Comparison of ENCODE assay signal across 8 cellular contexts in the genomic region with DNA sequence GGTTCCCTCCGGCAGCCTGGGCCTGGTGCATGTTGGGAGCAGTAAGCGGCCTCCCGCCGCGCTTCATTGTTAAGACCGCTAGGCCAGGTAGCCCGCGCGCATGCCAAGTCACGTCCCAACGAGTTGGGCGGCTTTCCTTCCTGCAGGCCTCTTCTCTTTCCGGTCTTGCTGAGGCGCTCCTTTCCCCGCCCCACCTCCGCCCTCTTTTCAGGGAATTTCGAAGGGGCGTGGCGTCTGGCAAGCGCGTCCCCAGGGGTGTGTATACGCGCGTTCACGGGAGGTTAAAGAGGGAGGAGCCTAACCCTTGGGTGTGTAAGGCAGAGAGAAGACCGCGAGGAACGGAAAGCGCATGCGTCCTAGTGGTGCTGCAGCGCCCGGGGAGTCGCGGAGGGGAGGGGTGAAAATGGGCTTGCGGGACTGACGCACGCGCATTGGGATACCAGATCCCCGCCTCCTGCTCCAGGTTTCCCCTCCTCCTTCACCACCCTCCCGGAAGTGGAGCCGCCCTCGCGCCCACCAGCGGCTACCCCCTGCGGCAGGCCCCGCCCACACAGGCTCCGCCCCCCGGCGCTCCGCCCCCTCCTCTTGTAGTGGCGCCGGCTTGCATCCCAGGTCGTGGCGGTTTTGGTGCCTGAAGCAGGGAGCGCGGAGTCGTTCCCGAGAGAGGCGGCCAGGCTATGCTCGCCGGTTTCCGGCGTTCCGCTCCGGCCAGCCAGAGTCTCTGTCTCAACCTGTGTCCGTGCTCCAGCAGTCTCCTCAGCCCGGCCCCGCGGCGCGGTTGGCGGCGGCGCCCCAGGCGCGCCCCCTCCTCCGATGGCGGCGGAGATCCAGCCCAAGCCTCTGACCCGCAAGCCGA. TPM values are rescaled to one million over a fixed set of nuclear protein-coding genes. Genes with fewer than 3 reads are reported as not detected.
DNase-seq lines count a peak whose midpoint lies in the region; ATAC-seq and TF ChIP-seq lines count a peak whose summit lies in the region.

A gene with protein sequence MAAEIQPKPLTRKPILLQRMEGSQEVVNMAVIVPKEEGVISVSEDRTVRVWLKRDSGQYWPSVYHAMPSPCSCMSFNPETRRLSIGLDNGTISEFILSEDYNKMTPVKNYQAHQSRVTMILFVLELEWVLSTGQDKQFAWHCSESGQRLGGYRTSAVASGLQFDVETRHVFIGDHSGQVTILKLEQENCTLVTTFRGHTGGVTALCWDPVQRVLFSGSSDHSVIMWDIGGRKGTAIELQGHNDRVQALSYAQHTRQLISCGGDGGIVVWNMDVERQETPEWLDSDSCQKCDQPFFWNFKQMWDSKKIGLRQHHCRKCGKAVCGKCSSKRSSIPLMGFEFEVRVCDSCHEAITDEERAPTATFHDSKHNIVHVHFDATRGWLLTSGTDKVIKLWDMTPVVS (plus strand): TSS at position 588 of the 856 bp plus-strand sequence. CDS start 226 bp downstream, at position 814.

- H3K4me3 Mint-ChIP-seq in WTC11 (peak within 1 kb of the TSS; percentile 93), immature natural killer cell (peak within 1 kb of the TSS; percentile 91 to 100 (median 99))

- H3K36me3 Mint-ChIP-seq in WTC11, result no peaks in the 10 kb centered on the region
- H3K36me3 Mint-ChIP-seq in immature natural killer cell, result peaks cover 0 to 2% (median under 1%) of the 10 kb centered on the region in 3 donors

- peak within 1 kb of the TSS; percentile 94 for H3K27ac ChIP-seq in caudate nucleus (ENCODE audit: low read depth, low read length)

- CTCF ChIA-PET in WTC11 (lab: Charles Lee), result interaction anchor here (0.6 to 1.9 kb wide), 6 partner anchors 131 to 214 kb away, joined by 3 to 7 read pairs (median 6); a partner anchor contains a TSS

- H3K4me1 Mint-ChIP-seq in WTC11 (peaks cover 44% of the 10 kb centered on the region), immature natural killer cell (peaks cover 23 to 44% of the 10 kb centered on the region in 2 donors)

- no peaks in the 10 kb centered on the region for H3K9me3 Mint-ChIP-seq in WTC11
- peaks cover 0 to 2% (median 0%) of the 10 kb centered on the region in 6 donors for H3K9me3 Mint-ChIP-seq in immature natural killer cell

- ATAC-seq in GM18909 (IDR thresholded peaks at IDR 0.05; ENCODE audit: poor library complexity, unreplicated experiment) (peak; percentile 82), HG03175 (IDR thresholded peaks at IDR 0.05; ENCODE audit: unreplicated experiment) (peak; percentile 82), WTC11 (peak; percentile 85)

- H3K27me3 Mint-ChIP-seq in WTC11 (ENCODE audit: low read depth) (no peaks in the 10 kb centered on the region), immature natural killer cell (ENCODE audit: low read depth in 3 of 3) (peaks cover 5 to 11% (median 11%) of the 10 kb centered on the region in 3 donors)

- H3K27ac Mint-ChIP-seq in WTC11, result peak within 1 kb of the TSS; percentile 98
- H3K27ac Mint-ChIP-seq in immature natural killer cell, result peak within 1 kb of the TSS; percentile 94 to 100 (median 98)

- no peak for TF ChIP-seq CTCF in WTC11 (IDR thresholded peaks at IDR 0.05)

- DNase-seq in AG08395 (ENCODE audit: low spot score) (peak; percentile 99), NCI-H226 (peak; percentile 100), WTC11 (ENCODE audit: low spot score) (peak; percentile 99), caudate nucleus (lab: John Stamatoyannopoulos, UW) (peak; percentile 91 to 100 (median 99)), immature natural killer cell (peak; percentile 99 to 100 (median 99)), smooth muscle cell of the brain vasculature (ENCODE audit: low read depth, low spot score) (peak; percentile 100)

- POLR2A ChIA-PET in WTC11 (lab: Charles Lee), result interaction anchor here (0.9 to 2.3 kb wide), 3 partner anchors 63 to 131 kb away, joined by 3 to 11 read pairs (median 9); a partner anchor contains a TSS

TF ChIP-seq in WTC11, 78 proteins besides CTCF, POLR2A, EP300 and RAD21 (continues in another document):
- TF ChIP-seq, protein P1, sequence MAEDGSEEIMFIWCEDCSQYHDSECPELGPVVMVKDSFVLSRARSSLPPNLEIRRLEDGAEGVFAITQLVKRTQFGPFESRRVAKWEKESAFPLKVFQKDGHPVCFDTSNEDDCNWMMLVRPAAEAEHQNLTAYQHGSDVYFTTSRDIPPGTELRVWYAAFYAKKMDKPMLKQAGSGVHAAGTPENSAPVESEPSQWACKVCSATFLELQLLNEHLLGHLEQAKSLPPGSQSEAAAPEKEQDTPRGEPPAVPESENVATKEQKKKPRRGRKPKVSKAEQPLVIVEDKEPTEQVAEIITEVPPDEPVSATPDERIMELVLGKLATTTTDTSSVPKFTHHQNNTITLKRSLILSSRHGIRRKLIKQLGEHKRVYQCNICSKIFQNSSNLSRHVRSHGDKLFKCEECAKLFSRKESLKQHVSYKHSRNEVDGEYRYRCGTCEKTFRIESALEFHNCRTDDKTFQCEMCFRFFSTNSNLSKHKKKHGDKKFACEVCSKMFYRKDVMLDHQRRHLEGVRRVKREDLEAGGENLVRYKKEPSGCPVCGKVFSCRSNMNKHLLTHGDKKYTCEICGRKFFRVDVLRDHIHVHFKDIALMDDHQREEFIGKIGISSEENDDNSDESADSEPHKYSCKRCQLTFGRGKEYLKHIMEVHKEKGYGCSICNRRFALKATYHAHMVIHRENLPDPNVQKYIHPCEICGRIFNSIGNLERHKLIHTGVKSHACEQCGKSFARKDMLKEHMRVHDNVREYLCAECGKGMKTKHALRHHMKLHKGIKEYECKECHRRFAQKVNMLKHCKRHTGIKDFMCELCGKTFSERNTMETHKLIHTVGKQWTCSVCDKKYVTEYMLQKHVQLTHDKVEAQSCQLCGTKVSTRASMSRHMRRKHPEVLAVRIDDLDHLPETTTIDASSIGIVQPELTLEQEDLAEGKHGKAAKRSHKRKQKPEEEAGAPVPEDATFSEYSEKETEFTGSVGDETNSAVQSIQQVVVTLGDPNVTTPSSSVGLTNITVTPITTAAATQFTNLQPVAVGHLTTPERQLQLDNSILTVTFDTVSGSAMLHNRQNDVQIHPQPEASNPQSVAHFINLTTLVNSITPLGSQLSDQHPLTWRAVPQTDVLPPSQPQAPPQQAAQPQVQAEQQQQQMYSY (CRISPR knock-in tag; IDR thresholded peaks at IDR 0.05), result peak; percentile 55; the same call in 1 of the 2 replicates
- TF ChIP-seq, protein P2, sequence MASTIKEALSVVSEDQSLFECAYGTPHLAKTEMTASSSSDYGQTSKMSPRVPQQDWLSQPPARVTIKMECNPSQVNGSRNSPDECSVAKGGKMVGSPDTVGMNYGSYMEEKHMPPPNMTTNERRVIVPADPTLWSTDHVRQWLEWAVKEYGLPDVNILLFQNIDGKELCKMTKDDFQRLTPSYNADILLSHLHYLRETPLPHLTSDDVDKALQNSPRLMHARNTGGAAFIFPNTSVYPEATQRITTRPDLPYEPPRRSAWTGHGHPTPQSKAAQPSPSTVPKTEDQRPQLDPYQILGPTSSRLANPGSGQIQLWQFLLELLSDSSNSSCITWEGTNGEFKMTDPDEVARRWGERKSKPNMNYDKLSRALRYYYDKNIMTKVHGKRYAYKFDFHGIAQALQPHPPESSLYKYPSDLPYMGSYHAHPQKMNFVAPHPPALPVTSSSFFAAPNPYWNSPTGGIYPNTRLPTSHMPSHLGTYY (CRISPR knock-in tag; IDR thresholded peaks at IDR 0.05), result peak; percentile 65; the same call in 1 of the 2 replicates
- TF ChIP-seq MYBL2 (CRISPR knock-in tag; IDR thresholded peaks at IDR 0.05) (peak; percentile 71; the same call in 1 of the 2 replicates), ZNF232 (CRISPR knock-in tag; IDR thresholded peaks at IDR 0.05) (no peak), ZNF138 (CRISPR knock-in tag; conservative IDR thresholded peaks at IDR 0.05) (no peak), GRHL2 (CRISPR knock-in tag; IDR thresholded peaks at IDR 0.05; ENCODE audit: insufficient replicate concordance, severe bottlenecking) (no peak), SMAD4 (CRISPR knock-in tag; IDR thresholded peaks at IDR 0.05) (no peak)
- TF ChIP-seq, protein P3, sequence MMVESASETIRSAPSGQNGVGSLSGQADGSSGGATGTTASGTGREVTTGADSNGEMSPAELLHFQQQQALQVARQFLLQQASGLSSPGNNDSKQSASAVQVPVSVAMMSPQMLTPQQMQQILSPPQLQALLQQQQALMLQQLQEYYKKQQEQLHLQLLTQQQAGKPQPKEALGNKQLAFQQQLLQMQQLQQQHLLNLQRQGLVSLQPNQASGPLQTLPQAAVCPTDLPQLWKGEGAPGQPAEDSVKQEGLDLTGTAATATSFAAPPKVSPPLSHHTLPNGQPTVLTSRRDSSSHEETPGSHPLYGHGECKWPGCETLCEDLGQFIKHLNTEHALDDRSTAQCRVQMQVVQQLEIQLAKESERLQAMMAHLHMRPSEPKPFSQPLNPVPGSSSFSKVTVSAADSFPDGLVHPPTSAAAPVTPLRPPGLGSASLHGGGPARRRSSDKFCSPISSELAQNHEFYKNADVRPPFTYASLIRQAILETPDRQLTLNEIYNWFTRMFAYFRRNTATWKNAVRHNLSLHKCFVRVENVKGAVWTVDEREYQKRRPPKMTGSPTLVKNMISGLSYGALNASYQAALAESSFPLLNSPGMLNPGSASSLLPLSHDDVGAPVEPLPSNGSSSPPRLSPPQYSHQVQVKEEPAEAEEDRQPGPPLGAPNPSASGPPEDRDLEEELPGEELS (CRISPR knock-in tag; IDR thresholded peaks at IDR 0.05), result no peak; the same call in 1 of the 2 replicates
- TF ChIP-seq, protein P4, sequence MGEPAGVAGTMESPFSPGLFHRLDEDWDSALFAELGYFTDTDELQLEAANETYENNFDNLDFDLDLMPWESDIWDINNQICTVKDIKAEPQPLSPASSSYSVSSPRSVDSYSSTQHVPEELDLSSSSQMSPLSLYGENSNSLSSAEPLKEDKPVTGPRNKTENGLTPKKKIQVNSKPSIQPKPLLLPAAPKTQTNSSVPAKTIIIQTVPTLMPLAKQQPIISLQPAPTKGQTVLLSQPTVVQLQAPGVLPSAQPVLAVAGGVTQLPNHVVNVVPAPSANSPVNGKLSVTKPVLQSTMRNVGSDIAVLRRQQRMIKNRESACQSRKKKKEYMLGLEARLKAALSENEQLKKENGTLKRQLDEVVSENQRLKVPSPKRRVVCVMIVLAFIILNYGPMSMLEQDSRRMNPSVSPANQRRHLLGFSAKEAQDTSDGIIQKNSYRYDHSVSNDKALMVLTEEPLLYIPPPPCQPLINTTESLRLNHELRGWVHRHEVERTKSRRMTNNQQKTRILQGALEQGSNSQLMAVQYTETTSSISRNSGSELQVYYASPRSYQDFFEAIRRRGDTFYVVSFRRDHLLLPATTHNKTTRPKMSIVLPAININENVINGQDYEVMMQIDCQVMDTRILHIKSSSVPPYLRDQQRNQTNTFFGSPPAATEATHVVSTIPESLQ (CRISPR knock-in tag; IDR thresholded peaks at IDR 0.05), result no peak
- TF ChIP-seq, protein P5, sequence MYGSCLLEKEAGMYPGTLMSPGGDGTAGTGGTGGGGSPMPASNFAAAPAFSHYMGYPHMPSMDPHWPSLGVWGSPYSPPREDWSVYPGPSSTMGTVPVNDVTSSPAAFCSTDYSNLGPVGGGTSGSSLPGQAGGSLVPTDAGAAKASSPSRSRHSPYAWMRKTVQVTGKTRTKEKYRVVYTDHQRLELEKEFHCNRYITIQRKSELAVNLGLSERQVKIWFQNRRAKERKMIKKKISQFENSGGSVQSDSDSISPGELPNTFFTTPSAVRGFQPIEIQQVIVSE (CRISPR knock-in tag; IDR thresholded peaks at IDR 0.05; ENCODE audit: borderline replicate concordance), result no peak

RNA-seq across cellular contexts. Expression of the gene that starts here (rescaled TPM):
- total RNA-seq in WTC11 (2021), result 22.6 to 25.7 TPM (median 23.7 TPM) in 3 replicates
- polyA plus RNA-seq in immature natural killer cell, result 1 to 10 TPM; 1.6 to 4.6 (median 3.0) TPM

Comparison
In these comparisons a context has a peak if more than half of its experiments do, and no peak if none do; other contexts are left out.
1. Peak in every context shown above with its lines: DNase-seq, ATAC-seq and H3K27ac ChIP-seq.